ENCODE assay signal across 17 cellular contexts in genomic region chr11:7677071-7677470, GRCh38. TPM values are rescaled to one million over a fixed set of nuclear protein-coding genes. Genes with fewer than 3 reads are reported as not detected.
DNase-seq lines count a peak whose midpoint lies in the region; ATAC-seq, FAIRE-seq and TF ChIP-seq lines count a peak whose summit lies in the region.
"Had no signal": no experiment of that assay in that cellular context is flagged by ENCODE, and none has a peak within 500 bp of the region (broad histone marks: within the 10 kb centered on the region; RNA-seq: fewer than 3 reads in every experiment).

No MANE protein-coding gene starts in this region.

- H3K36me3 Mint-ChIP-seq in nephron (ENCODE audit: low read depth) (no peaks in the 10 kb centered on the region), endodermal cell (ENCODE audit: low read depth) (peaks cover 13% of the 10 kb centered on the region)

- H3K4me3 ChIP-seq in bronchial epithelial cell (ENCODE audit: low read depth, low read length) (no peak overlapping the region), endodermal cell (ENCODE audit: low read length) (no peak overlapping the region), heart right ventricle (no peak overlapping the region)

- H3K9me3 ChIP-seq in endodermal cell (ENCODE audit: control insufficient read depth, low read length) (no peaks in the 10 kb centered on the region), heart right ventricle (peaks cover 0 to 5% (median 0%) of the 10 kb centered on the region in 11 donors)

- TF ChIP-seq CTCF in bronchial epithelial cell (IDR thresholded peaks at IDR 0.05; ENCODE audit: insufficient read depth, low read length, severe bottlenecking): no peak
- no peak for TF ChIP-seq CTCF in nephron (IDR thresholded peaks at IDR 0.05; ENCODE audit: unreplicated experiment in 3 of 3)
- TF ChIP-seq CTCF in endodermal cell (conservative IDR thresholded peaks at IDR 0.05): no peak
- no peak for TF ChIP-seq CTCF in heart right ventricle (IDR thresholded peaks at IDR 0.05)

- intact Hi-C loops in heart right ventricle (cut with DNase I): loop anchor here in 1 of 10 donors (10.0 kb wide), 1 partner anchor 322 kb away; no protein-coding TSS in a partner anchor

- H3K9me3 Mint-ChIP-seq in nephron: peaks cover 2% of the 10 kb centered on the region
- peaks cover 5% of the 10 kb centered on the region for H3K9me3 Mint-ChIP-seq in endodermal cell
- H3K9me3 Mint-ChIP-seq: activated CD4-positive, alpha-beta T cell treated with anti-CD3 and anti-CD28 coated beads, Interleukin-2, amount 10 ng/mL, durations not matched to agents 7 days and 5 days; immature natural killer cell; stimulated activated naive CD8-positive, alpha-beta T cell treated with anti-CD3 and anti-CD28 coated beads, Interleukin-15, amount 100 ng/mL, for 72 hours had no signal

- 85 to 100% methylated on average over 1 to 5 of the region's 5 CpGs for WGBS in endodermal cell (ENCODE audit: insufficient coverage in 1 of 2, insufficient read length in 1 of 2), 2 experiments
- WGBS in heart right ventricle, 2 donors: 79 to 85% methylated on average over 5 of the region's 5 CpGs

- H3K27me3 Mint-ChIP-seq in nephron (ENCODE audit: low read depth): peaks cover 24% of the 10 kb centered on the region
- peaks cover 2% of the 10 kb centered on the region for H3K27me3 Mint-ChIP-seq in endodermal cell (ENCODE audit: insufficient read depth)

- DNase-seq in ELR (ENCODE audit: low read depth): peak; percentile 93
- DNase-seq in NCI-H460 (ENCODE audit: extremely low read depth, low read depth): peak; percentile 34
- DNase-seq in bronchial epithelial cell (ENCODE audit: low read depth): peak; percentile 88
- no peak for DNase-seq in RCC 7860 (ENCODE audit: low spot score)
- no peak for DNase-seq in endodermal cell
- DNase-seq in heart right ventricle: no peak
- DNase-seq in dermis blood vessel endothelial cell: no peak
- DNase-seq: activated CD4-positive, alpha-beta T cell treated with anti-CD3 and anti-CD28 coated beads, Interleukin-2, amount 10 ng/mL, durations not matched to agents 7 days and 5 days; caudate nucleus; GDM1; immature natural killer cell; KG1; stimulated activated naive CD8-positive, alpha-beta T cell treated with anti-CD3 and anti-CD28 coated beads, Interleukin-15, amount 100 ng/mL, for 72 hours; T-helper 2 cell had no signal

- H3K4me1 Mint-ChIP-seq in nephron (peaks cover 45% of the 10 kb centered on the region), endodermal cell (peaks cover 34% of the 10 kb centered on the region)

- FAIRE-seq in bronchial epithelial cell (lab: Jason Lieb, UNC): no peak
- FAIRE-seq in RCC 7860 (lab: Jason Lieb, UNC): no peak

- ATAC-seq in heart right ventricle: no peak
- ATAC-seq: sciatic nerve; stimulated activated naive CD8-positive, alpha-beta T cell treated with anti-CD3 and anti-CD28 coated beads, Interleukin-15, amount 100 ng/mL, for 72 hours had no signal

- H3K27ac ChIP-seq in endodermal cell (ENCODE audit: low read depth, low read length) (no peak overlapping the region), heart right ventricle (no peak overlapping the region)

- H3K27me3 ChIP-seq in bronchial epithelial cell (ENCODE audit: control insufficient read depth, insufficient read depth, low read length) (no peaks in the 10 kb centered on the region), endodermal cell (ENCODE audit: control insufficient read depth, insufficient read depth, low read length, poor library complexity, severe bottlenecking) (no peaks in the 10 kb centered on the region), heart right ventricle (peaks cover 0 to 43% (median 36%) of the 10 kb centered on the region in 7 donors)
- H3K27me3 ChIP-seq: BLaER1 treated with 17β-estradiol and CSF1 and Interleukin-3, amounts not matched to agents 10 nM and 100 nM had no signal

- H3K9ac ChIP-seq in endodermal cell (ENCODE audit: extremely low read depth, low read length, poor library complexity, severe bottlenecking): no peak overlapping the region

- H3K4me1 ChIP-seq in endodermal cell (ENCODE audit: control insufficient read depth, insufficient read depth, low read length): peaks cover 7% of the 10 kb centered on the region
- peaks cover 4 to 22% (median 12%) of the 10 kb centered on the region in 9 donors for H3K4me1 ChIP-seq in heart right ventricle

- H3K27ac Mint-ChIP-seq in nephron: peak overlapping the region; percentile 34 to 86 (median 75)
- H3K27ac Mint-ChIP-seq in endodermal cell: no peak overlapping the region
- H3K27ac Mint-ChIP-seq: activated CD4-positive, alpha-beta T cell treated with anti-CD3 and anti-CD28 coated beads, Interleukin-2, amount 10 ng/mL, durations not matched to agents 7 days and 5 days; immature natural killer cell; stimulated activated naive CD8-positive, alpha-beta T cell treated with anti-CD3 and anti-CD28 coated beads, Interleukin-15, amount 100 ng/mL, for 72 hours had no signal

- no peaks in the 10 kb centered on the region for H3K36me3 ChIP-seq in bronchial epithelial cell (ENCODE audit: control insufficient read depth, insufficient read depth, low read length)
- no peaks in the 10 kb centered on the region for H3K36me3 ChIP-seq in endodermal cell (ENCODE audit: control insufficient read depth, insufficient read depth, low read length)
- H3K36me3 ChIP-seq in heart right ventricle: no peaks in the 10 kb centered on the region
- H3K36me3 ChIP-seq: BLaER1 treated with 17β-estradiol and CSF1 and Interleukin-3, amounts not matched to agents 10 nM and 100 nM had no signal

- H3K4me3 Mint-ChIP-seq in nephron: no peak overlapping the region
- no peak overlapping the region for H3K4me3 Mint-ChIP-seq in endodermal cell
- H3K4me3 Mint-ChIP-seq: activated CD4-positive, alpha-beta T cell treated with anti-CD3 and anti-CD28 coated beads, Interleukin-2, amount 10 ng/mL, durations not matched to agents 7 days and 5 days; immature natural killer cell; stimulated activated naive CD8-positive, alpha-beta T cell treated with anti-CD3 and anti-CD28 coated beads, Interleukin-15, amount 100 ng/mL, for 72 hours had no signal

RNA-seq across cellular contexts. Expression of gene CYB5R2, which starts 3.8 kb away (rescaled TPM):
- total RNA-seq in NCI-H460 (2014; rRNA removed; shearing (Covaris generic)): 3.6 and 5.5 TPM in 2 replicates
- polyA plus RNA-seq in NCI-H460 (2014; cell fraction: nucleus; rRNA removed): 2.1 and 10.3 TPM in 2 replicates
- total RNA-seq in bronchial epithelial cell (12.1 and 16.4 TPM in 2 replicates), endodermal cell (10 to 100 TPM; 31.7 to 51.9 TPM), heart right ventricle (1 to 10 TPM in 7 of 10 donors, under 1 TPM in 3; 0.36 to 1.7 (median 1.1) TPM), dermis blood vessel endothelial cell (0.47 TPM in 1 of 2 replicates, not detected in the other)
- polyA plus RNA-seq in endodermal cell (2013, experiment 1 of 2): 19.1 TPM
- polyA plus RNA-seq in endodermal cell (2013, experiment 2 of 2): 20.4 TPM
- polyA plus RNA-seq in heart right ventricle: 1 to 10 TPM; 1.7 to 2.8 TPM

RNA-seq across cellular contexts. Expression of gene OVCH2, which starts 29.2 kb away (rescaled TPM):
- total RNA-seq in NCI-H460 (2014; rRNA removed; shearing (Covaris generic)): not detected in 2 replicates
- polyA plus RNA-seq in NCI-H460 (2014; cell fraction: nucleus; rRNA removed): not detected in 2 replicates
- total RNA-seq in bronchial epithelial cell: under 0.01 and 0.38 TPM in 2 replicates
- total RNA-seq in endodermal cell: 10 to 100 TPM in 1 of 2 donors, 1 to 10 TPM in 1; 8.2 to 30.1 TPM
- polyA plus RNA-seq in endodermal cell (2013, experiment 1 of 2): 2.8 TPM
- polyA plus RNA-seq in endodermal cell (2013, experiment 2 of 2): 4.9 TPM
- total RNA-seq in heart right ventricle: not detected
- not detected for polyA plus RNA-seq in heart right ventricle
- total RNA-seq in dermis blood vessel endothelial cell: not detected in 2 replicates
- total RNA-seq: activated CD4-positive, alpha-beta T cell treated with anti-CD3 and anti-CD28 coated beads, Interleukin-2, amount 10 ng/mL, durations not matched to agents 7 days and 5 days; sciatic nerve had no signal
- polyA plus RNA-seq: immature natural killer cell had no signal

Comparison
In these comparisons a context has a peak if more than half of its experiments do, and no peak if none do; other contexts are left out.
1. DNase-seq: peak in ELR (single experiment), NCI-H460 (single experiment) and bronchial epithelial cell (single experiment); none in RCC 7860 (single experiment), endodermal cell (single experiment), heart right ventricle (0 of 2) and dermis blood vessel endothelial cell (single experiment).